Comparison of ENCODE assay signal across 20 cellular contexts in the genomic region with DNA sequence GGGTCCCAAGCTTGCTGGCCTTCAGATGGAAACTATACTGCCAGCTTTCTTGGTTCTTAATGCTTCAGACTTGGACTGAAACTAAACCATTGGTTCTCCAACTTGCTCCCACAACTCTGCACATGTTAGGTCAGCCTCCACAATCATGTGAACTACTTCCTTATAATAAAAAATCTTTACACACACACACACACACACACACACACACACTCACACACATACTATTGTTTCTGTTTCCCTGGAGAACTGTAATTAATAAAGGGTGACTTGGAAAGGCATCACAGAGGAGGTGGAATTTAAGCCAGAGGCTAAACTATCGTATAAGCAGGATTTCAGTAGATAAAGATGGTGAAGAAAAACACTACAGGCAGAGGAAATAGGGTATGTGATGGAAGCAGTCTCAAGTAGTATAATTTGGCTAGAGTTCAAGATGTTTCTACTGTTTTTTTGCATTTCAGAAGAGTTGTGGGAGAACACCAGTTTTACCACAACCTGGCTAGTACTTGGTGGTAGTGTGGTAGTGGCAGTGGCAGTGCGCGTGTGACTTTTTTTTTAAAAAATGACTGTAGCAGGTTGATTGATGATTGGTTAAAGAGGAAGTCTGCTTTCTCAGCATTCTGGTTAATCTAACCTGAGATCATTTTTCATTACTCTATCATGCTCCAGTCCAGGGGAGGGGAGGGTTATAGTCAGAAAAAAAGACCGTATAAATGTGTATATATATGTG.
DNase-seq lines count a peak whose midpoint lies in the region; ATAC-seq and TF ChIP-seq lines count a peak whose summit lies in the region.
"Had no signal": no experiment of that assay in that cellular context is flagged by ENCODE, and none has a peak within 500 bp of the region (broad histone marks: within the 10 kb centered on the region; RNA-seq: fewer than 3 reads in every experiment).

No MANE protein-coding gene starts in this region.

- intact Hi-C loops in MCF 10A (cut with micrococcal nuclease): no loop called here

- peak overlapping the region; percentile 38 to 44 for H3K4me3 Mint-ChIP-seq in effector memory CD8-positive, alpha-beta T cell
- H3K4me3 Mint-ChIP-seq in chondrocyte (ENCODE audit: unreplicated experiment): no peak overlapping the region
- H3K4me3 Mint-ChIP-seq in MCF 10A (ENCODE audit: unreplicated experiment): no peak overlapping the region
- H3K4me3 Mint-ChIP-seq: activated B cell treated with CpG ODN at 0.5 μM for 24 hours, nephron had no signal

- no peak overlapping the region for H3K27ac ChIP-seq in caudate nucleus (ENCODE audit: low read depth, low read length)
- H3K27ac ChIP-seq: right atrium auricular region, stomach had no signal

- no peak for TF ChIP-seq CTCF in chondrocyte (IDR thresholded peaks at IDR 0.05)
- TF ChIP-seq CTCF in MCF 10A (IDR thresholded peaks at IDR 0.05; ENCODE audit: unreplicated experiment): no peak

- peak in 5 of 6 experiments; percentile 13 to 77 (median 70) for DNase-seq in stimulated activated naive CD4-positive, alpha-beta T cell (lab: John Stamatoyannopoulos, UW)
- DNase-seq in stimulated activated naive CD4-positive, alpha-beta T cell treated with Interleukin-2 at 50 U/mL for 16 hours (lab: John Stamatoyannopoulos, UW): no peak
- peak in 3 of 5 donors; percentile 2 to 39 (median 22) for DNase-seq in T-helper 1 cell
- DNase-seq in effector memory CD8-positive, alpha-beta T cell: peak; percentile 16 to 36 (median 31)
- DNase-seq in chondrocyte (ENCODE audit: low spot score): no peak
- no peak for DNase-seq in caudate nucleus (lab: John Stamatoyannopoulos, UW)
- no peak for DNase-seq in MCF 10A (ENCODE audit: unreplicated experiment)
- DNase-seq in NCI-H1417 treated with DMSO at 0.1 percent for 48 hours (lab: John Stamatoyannopoulos, UW): no peak
- DNase-seq: activated B cell treated with CpG ODN at 0.5 μM for 24 hours; BE2C; EL; hippocampal formation; left ventricle myocardium superior; MG63; NCI-H2171 treated with DMSO at 0.1 percent for 48 hours; stimulated activated CD4-positive, alpha-beta T cell treated with anti-CD3 and anti-CD28 coated beads, Interleukin-4, amount 100 ng/mL, for 1 hour; stomach had no signal

- ATAC-seq in effector memory CD8-positive, alpha-beta T cell (replicated peaks): peak; percentile 93
- ATAC-seq: esophagus mucosa, left ventricle myocardium superior had no signal

- peaks cover 12% of the 10 kb centered on the region for H3K36me3 Mint-ChIP-seq in effector memory CD8-positive, alpha-beta T cell (ENCODE audit: insufficient read depth)
- H3K36me3 Mint-ChIP-seq in chondrocyte (ENCODE audit: low read depth) (no peaks in the 10 kb centered on the region), MCF 10A (ENCODE audit: insufficient read depth, unreplicated experiment) (no peaks in the 10 kb centered on the region)

- peaks cover 20 to 26% of the 10 kb centered on the region in 2 donors for H3K4me1 Mint-ChIP-seq in effector memory CD8-positive, alpha-beta T cell (ENCODE audit: low read depth in 2 of 2)
- H3K4me1 Mint-ChIP-seq in chondrocyte (ENCODE audit: low read depth) (no peaks in the 10 kb centered on the region), MCF 10A (ENCODE audit: insufficient read depth, unreplicated experiment) (no peaks in the 10 kb centered on the region)
- H3K4me1 Mint-ChIP-seq: activated B cell treated with CpG ODN at 0.5 μM for 24 hours, nephron had no signal

- BruUV-seq in MCF 10A (replicated peaks; lab: Mats Ljungman, UMichigan): no TSS peak

- CTCF ChIA-PET in MCF 10A (lab: Yijun Ruan, JAX): interaction anchor here (0.6 kb wide), 2 partner anchors 12 to 73 kb away, joined by 3 read pairs; no protein-coding TSS in a partner anchor

- H3K9me3 Mint-ChIP-seq in effector memory CD8-positive, alpha-beta T cell: no peaks in the 10 kb centered on the region
- no peaks in the 10 kb centered on the region for H3K9me3 Mint-ChIP-seq in chondrocyte (ENCODE audit: low read depth)
- no peaks in the 10 kb centered on the region for H3K9me3 Mint-ChIP-seq in MCF 10A (ENCODE audit: unreplicated experiment)
- H3K9me3 Mint-ChIP-seq: activated B cell treated with CpG ODN at 0.5 μM for 24 hours had no signal

- POLR2A ChIA-PET in MCF 10A (lab: Yijun Ruan, JAX): no interaction called here

- peak overlapping the region; percentile 66 to 71 for H3K27ac Mint-ChIP-seq in effector memory CD8-positive, alpha-beta T cell
- no peak overlapping the region for H3K27ac Mint-ChIP-seq in chondrocyte (ENCODE audit: unreplicated experiment)
- no peak overlapping the region for H3K27ac Mint-ChIP-seq in MCF 10A (ENCODE audit: low read depth, unreplicated experiment)
- H3K27ac Mint-ChIP-seq: activated B cell treated with CpG ODN at 0.5 μM for 24 hours, nephron had no signal

- no peaks in the 10 kb centered on the region for H3K27me3 Mint-ChIP-seq in effector memory CD8-positive, alpha-beta T cell
- H3K27me3 Mint-ChIP-seq in chondrocyte (ENCODE audit: low read depth): no peaks in the 10 kb centered on the region
- H3K27me3 Mint-ChIP-seq in MCF 10A (ENCODE audit: insufficient read depth, unreplicated experiment): peaks cover 35% of the 10 kb centered on the region

Comparison
In these comparisons a context has a peak if more than half of its experiments do, and no peak if none do; other contexts are left out.
1. DNase-seq: peak in stimulated activated naive CD4-positive, alpha-beta T cell (5 of 6), T-helper 1 cell (3 of 5) and effector memory CD8-positive, alpha-beta T cell (3 of 3); none in stimulated activated naive CD4-positive, alpha-beta T cell treated with Interleukin-2 at 50 U/mL for 16 hours (single experiment), chondrocyte (single experiment), caudate nucleus (0 of 61), MCF 10A (single experiment) and NCI-H1417 treated with DMSO at 0.1 percent for 48 hours (single experiment).
2. H3K27ac Mint-ChIP-seq: peak in effector memory CD8-positive, alpha-beta T cell (2 of 2); none in chondrocyte (single experiment) and MCF 10A (single experiment).
3. H3K4me3 Mint-ChIP-seq: peak in effector memory CD8-positive, alpha-beta T cell (2 of 2); none in chondrocyte (single experiment) and MCF 10A (single experiment).